24 cellular contexts compared by ENCODE assay signal in genomic region chr1:154578058-154578418, GRCh38. TPM values are rescaled to one million over a fixed set of nuclear protein-coding genes. Genes with fewer than 3 reads are reported as not detected.
DNase-seq lines count a peak whose midpoint lies in the region; ATAC-seq, FAIRE-seq and TF ChIP-seq lines count a peak whose summit lies in the region.
"Had no signal": no experiment of that assay in that cellular context is flagged by ENCODE, and none has a peak within 500 bp of the region (broad histone marks: within the 10 kb centered on the region; RNA-seq: fewer than 3 reads in every experiment).

No MANE protein-coding gene starts in this region.

- TF ChIP-seq CTCF in GM12878 (IDR thresholded peaks at IDR 0.05 in 2 of 3, conservative IDR thresholded peaks at IDR 0.05 in 1 of 3; ENCODE audit: control insufficient read depth in 2 of 3, extremely low read depth in 1 of 3, insufficient read depth in 1 of 3, low read depth in 3 of 3, low read length in 3 of 3) = no peak

- SMC1A ChIA-PET in GM12878 (lab: Charles Lee; ENCODE audit: uncharacterized antibody, unreplicated experiment) = interaction anchor here (0.9 kb wide), 1 partner anchor 97 kb away, joined by 3 read pairs; no protein-coding TSS in a partner anchor

- H3K4me3 ChIP-seq in GM12878 = no peak overlapping the region
- no peak overlapping the region for H3K4me3 ChIP-seq in right cardiac atrium (ENCODE audit: low read length)
- H3K4me3 ChIP-seq: ascending aorta, skin epidermis had no signal

- DNase-seq in DMS 273 treated with DMSO at 0.1 percent for 48 hours (lab: John Stamatoyannopoulos, UW) (peak; percentile 40), GM12878 (ENCODE audit: low read depth, low spot score) (no peak), right cardiac atrium (peak; percentile 55 to 70 (median 68)), sciatic nerve (ENCODE audit: low spot score) (no peak), T1000 (lab: John Stamatoyannopoulos, UW) (no peak)
- DNase-seq in stimulated activated CD4-positive, alpha-beta T cell treated with anti-CD3 and anti-CD28 coated beads, Interleukin-1b, Interleukin-23, amount 100 ng/mL, for 48 hours = no peak
- DNase-seq in activated CD4-positive, alpha-beta T cell treated with anti-CD3 and anti-CD28 coated beads for 4 hours = no peak
- DNase-seq: activated CD4-positive, alpha-beta memory T cell treated with anti-CD3 and anti-CD28 coated beads for 36 hours; activated naive CD4-positive, alpha-beta T cell treated with anti-CD3 and anti-CD28 coated beads, Interleukin-2, amount 10 ng/mL, durations not matched to agents 7 days and 5 days; activated T-cell treated with anti-CD3 and anti-CD28 coated beads, Interleukin-2, amount 50 U/mL, for 24 hours; AML-193; Calu3; NCI-H1436 treated with DMSO at 0.1 percent for 48 hours; NCI-H226; NK-92 treated with Interleukin-12 subunit alpha and Interleukin-12 subunit beta, amount 100 ng/mL, for 24 hours; stimulated activated CD4-positive, alpha-beta T cell treated with anti-CD3 and anti-CD28 coated beads, Interleukin-4, amount 100 ng/mL, for 4 hours had no signal

- no peaks in the 10 kb centered on the region for H3K4me1 ChIP-seq in GM12878 (ENCODE audit: control insufficient read depth, insufficient read depth, low read length)
- H3K4me1 ChIP-seq in right cardiac atrium (ENCODE audit: control insufficient read depth, insufficient read depth, low read length) = peaks cover 3% of the 10 kb centered on the region
- H3K4me1 ChIP-seq: ascending aorta had no signal

- intact Hi-C loops in GM12878 (cut with micrococcal nuclease; ENCODE audit: unreplicated experiment) = no loop called here
- intact Hi-C loops in right cardiac atrium (cut with DNase I) = no loop called here
- intact Hi-C loops in sciatic nerve (cut with DNase I) = no loop called here

- RAD21 ChIA-PET in GM12878 (lab: Charles Lee; ENCODE audit: unreplicated experiment) = no interaction called here

- no peaks in the 10 kb centered on the region for H4K20me1 ChIP-seq in GM12878 (ENCODE audit: control insufficient read depth, insufficient read depth)

- no peak overlapping the region for H2AFZ ChIP-seq in GM12878 (ENCODE audit: control insufficient read depth, low read depth, low read length)
- H2AFZ ChIP-seq: parathyroid adenoma had no signal

- no TSS peak for BruUV-seq in GM12878 (replicated peaks; lab: Mats Ljungman, UMichigan)

- no peaks in the 10 kb centered on the region for H3K27me3 ChIP-seq in GM12878 (replicated peaks in 1 of 2; ENCODE audit: control insufficient read depth in 2 of 2, insufficient read depth in 2 of 2, low read length in 1 of 2)
- H3K27me3 ChIP-seq in right cardiac atrium (ENCODE audit: control insufficient read depth, insufficient read depth) = no peaks in the 10 kb centered on the region
- H3K27me3 ChIP-seq: ascending aorta had no signal

- no peak overlapping the region for H3K27ac ChIP-seq in GM12878 (ENCODE audit: control insufficient read depth, insufficient read depth)
- no peak overlapping the region for H3K27ac ChIP-seq in right cardiac atrium (ENCODE audit: low read length)
- H3K27ac ChIP-seq: ascending aorta, parathyroid adenoma, skin epidermis had no signal

- ATAC-seq in GM12878 = no peak
- ATAC-seq in right cardiac atrium = peak; percentile 77 to 92
- ATAC-seq in sciatic nerve = peak; percentile 56
- ATAC-seq in HG03039 (IDR thresholded peaks at IDR 0.05; ENCODE audit: unreplicated experiment) = no peak

- CTCF ChIA-PET in GM12878 (lab: Yijun Ruan, JAX) = interaction anchor here (0.8 to 4.8 kb wide), 2 partner anchors 18 to 28 kb away, joined by 3 to 23 read pairs; no protein-coding TSS in a partner anchor

- H3K9ac ChIP-seq in GM12878 (ENCODE audit: control insufficient read depth, insufficient read depth, low read length) = no peak overlapping the region
- H3K9ac ChIP-seq: parathyroid adenoma had no signal

- POLR2A ChIA-PET in GM12878 (lab: Charles Lee) = interaction anchor here (2.0 kb wide), 1 partner anchor 11 kb away, joined by 5 read pairs; no protein-coding TSS in a partner anchor

- in situ Hi-C loops in GM12878 (cut with MboI) = no loop called here

- WGBS in GM12878 (ENCODE audit: insufficient coverage, insufficient replicate concordance, low lambda C conversion rate, missing lambda C conversion rate) = 80% methylated on average over 6 of the region's 6 CpGs
- WGBS in right cardiac atrium = 32% methylated on average over 6 of the region's 6 CpGs

- H3K79me2 ChIP-seq in GM12878 (ENCODE audit: control insufficient read depth, insufficient read depth, low read length) = no peaks in the 10 kb centered on the region
- H3K79me2 ChIP-seq: parathyroid adenoma had no signal

- TF ChIP-seq EP300 in GM12878 (IDR thresholded peaks at IDR 0.05; ENCODE audit: borderline replicate concordance in 1 of 2, control insufficient read depth in 1 of 2, low read depth in 2 of 2, low read length in 2 of 2) = no peak

- 0 out of 2 replicates have a peak, but pooled peaks have one; percentile 5 for TF ChIP-seq POLR2A in GM12878 (IDR thresholded peaks at IDR 0.05; ENCODE audit: low read depth, low read length)

- H3K9me3 ChIP-seq in GM12878 (replicated peaks; ENCODE audit: control insufficient read depth, insufficient read depth, low read length) (no peaks in the 10 kb centered on the region), right cardiac atrium (ENCODE audit: control insufficient read depth, low read length) (no peaks in the 10 kb centered on the region)
- H3K9me3 ChIP-seq: ascending aorta had no signal

- peaks cover 17 to 22% of the 10 kb centered on the region in 2 experiments for H3K36me3 ChIP-seq in GM12878 (ENCODE audit: control insufficient read depth in 2 of 2, insufficient read depth in 2 of 2, low read length in 1 of 2)

- FAIRE-seq in GM12878 (lab: Jason Lieb, UNC) = no peak
- FAIRE-seq: colon, endometrium had no signal

- H3K4me2 ChIP-seq in GM12878 (ENCODE audit: control insufficient read depth, insufficient read depth) = no peak overlapping the region

- no peak for TF ChIP-seq RAD21 in GM12878 (IDR thresholded peaks at IDR 0.05; ENCODE audit: insufficient read depth, low read depth, low read length)

RNA-seq across cellular contexts. Expression of gene CHRNB2, which starts 10.5 kb away (rescaled TPM):
- 0.07 and 0.08 TPM in 2 replicates for total RNA-seq in GM12878 (2013; cell fraction: nucleolus; rRNA removed)
- total RNA-seq in GM12878 (2014; rRNA removed) (not detected in 2 replicates), GM12878 (2014; rRNA removed; fragmentation: Illumina TruSeq; extraction: Trizol) (not detected in 2 replicates), GM12878 (2021) (0.03 TPM in 1 of 2 replicates, not detected in the other), right cardiac atrium (not detected), sciatic nerve (0.18 TPM)
- polyA plus RNA-seq in GM12878 (2011; ENCODE audit: low read depth) = 0.10 TPM
- polyA plus RNA-seq in GM12878 (2011; rRNA removed) (not detected in 2 replicates), GM12878 (2014; fragmentation: Illumina TruSeq; extraction: Trizol) (0.03 TPM in 1 of 2 replicates, not detected in the other), GM12878 (2014; fragmentation: Nextera tagmentation; extraction: Ambion mirVana) (not detected), GM12878 (2014; rRNA removed) (0.01 and 0.04 TPM in 2 replicates), GM12878 (2016; fragmentation: Nextera tagmentation; extraction: Ambion mirVana) (under 1 TPM in 1 of 2 experiments, not detected in 1; 0.11 TPM), right cardiac atrium (0.07 TPM)
- 0.02 TPM in 1 of 2 replicates, not detected in the other for polyA plus RNA-seq in GM12878 (2011; cell fraction: cytosol; rRNA removed)
- polyA plus RNA-seq in GM12878 (2011; cell fraction: nucleus; rRNA removed) = 0.04 and 0.07 TPM in 2 replicates
- polyA plus RNA-seq in GM12878 (2012) = 0.08 and 0.10 TPM in 2 replicates
- 0.80 TPM in 1 of 2 replicates, not detected in the other for polyA minus RNA-seq in GM12878 (2011; rRNA and poly(A)+ RNA removed)
- not detected in 2 replicates for polyA minus RNA-seq in GM12878 (2011; cell fraction: cytosol; rRNA and poly(A)+ RNA removed)
- polyA minus RNA-seq in GM12878 (2011; cell fraction: nucleus; rRNA and poly(A)+ RNA removed) = not detected in 2 replicates
- total RNA-seq: activated CD4-positive, alpha-beta memory T cell treated with anti-CD3 and anti-CD28 coated beads for 36 hours; ascending aorta; G401; RPMI7951 had no signal

RNA-seq across cellular contexts. Expression of gene UBE2Q1, which starts 19.6 kb away (rescaled TPM):
- 23.0 and 26.0 TPM in 2 replicates for total RNA-seq in GM12878 (2013; cell fraction: nucleolus; rRNA removed)
- total RNA-seq in GM12878 (2014; rRNA removed) (30.3 and 33.6 TPM in 2 replicates), GM12878 (2014; rRNA removed; fragmentation: Illumina TruSeq; extraction: Trizol) (34.8 and 40.0 TPM in 2 replicates), GM12878 (2021) (79.1 and 82.6 TPM in 2 replicates), right cardiac atrium (10 to 100 TPM; 49.4 to 67.9 (median 61.3) TPM), sciatic nerve (67.4 TPM)
- polyA plus RNA-seq in GM12878 (2011; ENCODE audit: low read depth) = 151 TPM
- polyA plus RNA-seq in GM12878 (2011; rRNA removed) (23.5 and 25.1 TPM in 2 replicates), GM12878 (2014; fragmentation: Illumina TruSeq; extraction: Trizol) (63.9 and 75.3 TPM in 2 replicates), GM12878 (2014; fragmentation: Nextera tagmentation; extraction: Ambion mirVana) (10 to 100 TPM; 11.0 to 20.3 TPM), GM12878 (2014; rRNA removed) (24.7 and 27.0 TPM in 2 replicates), GM12878 (2016; fragmentation: Nextera tagmentation; extraction: Ambion mirVana) (1 to 10 TPM; 3.9 to 4.3 TPM), right cardiac atrium (32.4 TPM)
- 14.7 and 17.2 TPM in 2 replicates for polyA plus RNA-seq in GM12878 (2011; cell fraction: cytosol; rRNA removed)
- polyA plus RNA-seq in GM12878 (2011; cell fraction: nucleus; rRNA removed) = 35.1 and 39.0 TPM in 2 replicates
- polyA plus RNA-seq in GM12878 (2012) = 48.0 and 59.0 TPM in 2 replicates
- 16.3 and 17.7 TPM in 2 replicates for polyA minus RNA-seq in GM12878 (2011; rRNA and poly(A)+ RNA removed)
- polyA minus RNA-seq in GM12878 (2011; cell fraction: cytosol; rRNA and poly(A)+ RNA removed) = 14.3 and 20.0 TPM in 2 replicates
- polyA minus RNA-seq in GM12878 (2011; cell fraction: nucleus; rRNA and poly(A)+ RNA removed) = 20.2 and 20.4 TPM in 2 replicates

RNA-seq across cellular contexts. Expression of gene ADAR, which starts 29.9 kb away (rescaled TPM):
- total RNA-seq in GM12878 (2013; cell fraction: nucleolus; rRNA removed) = 255 and 274 TPM in 2 replicates
- total RNA-seq in GM12878 (2014; rRNA removed) = 177 and 189 TPM in 2 replicates
- total RNA-seq in GM12878 (2014; rRNA removed; fragmentation: Illumina TruSeq; extraction: Trizol) = 174 and 179 TPM in 2 replicates
- 283 and 292 TPM in 2 replicates for total RNA-seq in GM12878 (2021)
- 115 TPM for polyA plus RNA-seq in GM12878 (2011; ENCODE audit: low read depth)
- 369 and 413 TPM in 2 replicates for polyA plus RNA-seq in GM12878 (2011; rRNA removed)
- polyA plus RNA-seq in GM12878 (2011; cell fraction: cytosol; rRNA removed) = 278 and 279 TPM in 2 replicates
- 453 and 565 TPM in 2 replicates for polyA plus RNA-seq in GM12878 (2011; cell fraction: nucleus; rRNA removed)
- polyA plus RNA-seq in GM12878 (2012) = 132 and 134 TPM in 2 replicates
- 213 and 235 TPM in 2 replicates for polyA plus RNA-seq in GM12878 (2014; fragmentation: Illumina TruSeq; extraction: Trizol)
- 100 to 1,000 TPM in 1 of 2 experiments, 10 to 100 TPM in 1; 55.5 to 105 TPM for polyA plus RNA-seq in GM12878 (2014; fragmentation: Nextera tagmentation; extraction: Ambion mirVana)
- 172 and 180 TPM in 2 replicates for polyA plus RNA-seq in GM12878 (2014; rRNA removed)
- polyA plus RNA-seq in GM12878 (2016; fragmentation: Nextera tagmentation; extraction: Ambion mirVana) = 100 to 1,000 TPM; 160 to 169 TPM
- 717 and 718 TPM in 2 replicates for polyA minus RNA-seq in GM12878 (2011; rRNA and poly(A)+ RNA removed)
- polyA minus RNA-seq in GM12878 (2011; cell fraction: cytosol; rRNA and poly(A)+ RNA removed) = 130 and 154 TPM in 2 replicates
- polyA minus RNA-seq in GM12878 (2011; cell fraction: nucleus; rRNA and poly(A)+ RNA removed) = 221 and 272 TPM in 2 replicates
- total RNA-seq in right cardiac atrium = 10 to 100 TPM; 66.2 to 80.9 (median 70.4) TPM
- polyA plus RNA-seq in right cardiac atrium = 21.2 TPM
- 139 TPM for total RNA-seq in sciatic nerve

Comparison
In these comparisons a context has a peak if more than half of its experiments do, and no peak if none do; other contexts are left out.
1. DNase-seq: peak in DMS 273 treated with DMSO at 0.1 percent for 48 hours (single experiment) and right cardiac atrium (3 of 3); none in GM12878 (single experiment), sciatic nerve (single experiment), stimulated activated CD4-positive, alpha-beta T cell treated with anti-CD3 and anti-CD28 coated beads, Interleukin-1b, Interleukin-23, amount 100 ng/mL, for 48 hours (single experiment), T1000 (single experiment) and activated CD4-positive, alpha-beta T cell treated with anti-CD3 and anti-CD28 coated beads for 4 hours (0 of 2).
2. ATAC-seq: peak in right cardiac atrium (2 of 2) and sciatic nerve (single experiment); none in GM12878 (single experiment) and HG03039 (single experiment).